26 cellular contexts compared by ENCODE assay signal in genomic region chr4:7638463-7638862, GRCh38.
"Had no signal": no experiment of that assay in that cellular context is flagged by ENCODE, and none has a peak within 500 bp of the region (broad histone marks: within the 10 kb centered on the region; RNA-seq: fewer than 3 reads in every experiment).

No MANE protein-coding gene starts in this region.

- DNase-seq: activated CD4-positive, alpha-beta T cell treated with anti-CD3 and anti-CD28 coated beads for 1 hour; activated CD4-positive, alpha-beta T cell treated with anti-CD3 and anti-CD28 coated beads, Interleukin-2, amount 10 ng/mL, durations not matched to agents 24 days and 14 days; activated CD4-positive, alpha-beta T cell treated with anti-CD3 and anti-CD28 coated beads, Interleukin-2, amount 50 U/mL, for 48 hours; activated effector memory CD4-positive, alpha-beta T cell treated with anti-CD3 and anti-CD28 coated beads, Interleukin-2, amount 50 U/mL, for 16 hours; activated naive CD4-positive, alpha-beta T cell treated with Interleukin-2 at 50 U/mL for 16 hours; activated naive CD8-positive, alpha-beta T cell treated with anti-CD3 and anti-CD28 coated beads, Interleukin-2, amount 50 U/mL, for 24 hours; activated T-cell treated with anti-CD3 and anti-CD28 coated beads, Interleukin-2, amount 50 U/mL, for 4 hours; amniotic stem cell; brain microvascular endothelial cell; NCI-H1048; NCI-H146; NCI-H187 treated with DMSO at 0.1 percent for 48 hours; NCI-H2081 treated with DMSO at 0.1 percent for 48 hours; NCI-H2171; NCI-H226; NCI-H526; NCI-H82; Peyer's patch; SHP77; SW 1271 had no signal

- H3K4me3 ChIP-seq: cardiac muscle cell, Peyer's patch, SJSA1 had no signal

- H3K9ac ChIP-seq: KMS-11 had no signal

- H3K9me3 ChIP-seq: Peyer's patch, SJSA1 had no signal

- H3K27ac ChIP-seq: brain microvascular endothelial cell, cardiac muscle cell, KMS-11, Peyer's patch, SJSA1 had no signal

- ATAC-seq: activated naive CD4-positive, alpha-beta T cell treated with anti-CD3 and anti-CD28 coated beads, Interleukin-2, amount 50 U/mL, for 72 hours; activated naive CD8-positive, alpha-beta T cell treated with anti-CD3 and anti-CD28 coated beads, Interleukin-2, amount 50 U/mL, for 24 hours; activated T-cell treated with anti-CD3 and anti-CD28 coated beads, Interleukin-2, amount 50 U/mL, for 4 hours; SK-N-SH treated with all-trans-retinoic acid at 6 μM for 48 hours; WTC11 had no signal

- H3K36me3 ChIP-seq: brain microvascular endothelial cell, cardiac muscle cell, Peyer's patch, SJSA1 had no signal

- H3K4me1 ChIP-seq: Peyer's patch, SJSA1 had no signal

- H3K4me2 ChIP-seq: KMS-11 had no signal

- H3K27me3 ChIP-seq: brain microvascular endothelial cell, cardiac muscle cell, Peyer's patch had no signal
